Comparison of ENCODE assay signal across 8 cellular contexts in the genomic region with DNA sequence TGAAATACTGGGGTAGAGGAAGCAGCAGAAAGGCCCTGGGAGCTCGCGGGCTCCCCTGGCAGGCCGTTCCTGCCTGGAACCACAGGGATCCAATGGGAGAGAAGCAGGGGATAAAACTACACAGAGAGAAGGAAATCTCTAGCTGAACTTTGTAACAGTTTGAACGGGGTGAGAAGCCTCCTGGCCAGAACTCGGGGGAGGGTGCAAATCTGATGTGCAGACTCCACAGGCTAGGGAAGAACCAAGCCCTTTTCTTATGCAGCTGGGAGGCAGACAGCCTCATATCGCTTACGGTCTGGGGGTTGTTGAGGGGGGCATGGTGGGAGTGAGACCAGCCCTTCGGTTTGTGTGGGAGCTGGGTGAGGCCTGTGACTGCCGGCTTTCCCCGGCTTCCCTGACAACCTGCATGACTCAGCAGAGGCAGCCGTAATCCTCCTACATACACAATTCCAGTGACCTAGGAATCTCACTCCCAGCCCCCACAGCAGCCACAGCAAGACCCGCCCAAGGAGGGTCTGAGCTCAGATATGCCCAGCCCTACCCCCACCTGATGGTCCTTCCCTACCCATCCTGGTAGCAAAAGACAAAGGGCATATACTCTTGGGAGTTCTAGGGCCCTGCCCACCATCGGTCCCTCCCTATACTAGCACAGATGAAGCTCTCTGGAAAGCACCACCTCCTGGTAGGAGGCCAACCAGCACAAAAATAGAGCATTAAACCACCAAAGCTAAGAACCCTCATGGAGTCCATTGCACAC.
DNase-seq lines count a peak whose midpoint lies in the region; ATAC-seq and TF ChIP-seq lines count a peak whose summit lies in the region.
"Had no signal": no experiment of that assay in that cellular context is flagged by ENCODE, and none has a peak within 500 bp of the region (broad histone marks: within the 10 kb centered on the region; RNA-seq: fewer than 3 reads in every experiment).

No MANE protein-coding gene starts in this region.

- H3K9me3 ChIP-seq in PC-9 (ENCODE audit: insufficient read depth, low read depth) (no peaks in the 10 kb centered on the region), aorta (ENCODE audit: control insufficient read depth, low read length) (no peaks in the 10 kb centered on the region), A673 (ENCODE audit: low read depth, low read length, poor library complexity, severe bottlenecking) (no peaks in the 10 kb centered on the region)

- peak; percentile 71 to 73 for DNase-seq in PC-9
- DNase-seq in fibroblast of mammary gland (ENCODE audit: low read depth), result peak; percentile 87
- peak; percentile 77 for DNase-seq in myocyte (ENCODE audit: low read depth)
- DNase-seq in aorta, result peak in 1 of 2 donors; percentile 64
- DNase-seq in epidermal melanocyte (ENCODE audit: insufficient read length, low spot score), result no peak
- DNase-seq in A673 (ENCODE audit: low spot score), result no peak
- DNase-seq: midbrain had no signal

- no peak; the same call in 1 of the 2 replicates for TF ChIP-seq CTCF in PC-9 (conservative IDR thresholded peaks at IDR 0.05)
- TF ChIP-seq CTCF in fibroblast of mammary gland (conservative IDR thresholded peaks at IDR 0.05; ENCODE audit: control insufficient read depth, insufficient read depth, low read depth, low read length), result peak; percentile 44
- TF ChIP-seq CTCF in A673 (conservative IDR thresholded peaks at IDR 0.05; ENCODE audit: low read depth, low read length), result no peak

- BruUV-seq in PC-9 (replicated peaks; lab: Mats Ljungman, UMichigan) (TSS peak; percentile 89), A673 (replicated peaks; lab: Mats Ljungman, UMichigan) (no TSS peak)

- no peaks in the 10 kb centered on the region for H3K79me2 ChIP-seq in PC-9 (ENCODE audit: low read depth)

- peak overlapping the region; percentile 77 for H3K4me2 ChIP-seq in PC-9

- no peaks in the 10 kb centered on the region for H3K9me2 ChIP-seq in PC-9 (ENCODE audit: insufficient read depth)

- WGBS in aorta, 2 donors, result 15 to 51% methylated on average over 13 of the region's 13 CpGs

- H3K4me3 ChIP-seq in PC-9 (peak overlapping the region; percentile 48; the same call in 1 of the 2 replicates), fibroblast of mammary gland (ENCODE audit: control insufficient read depth, low read depth, low read length) (peak overlapping the region; percentile 20), aorta (ENCODE audit: low read length in 2 of 2) (no peak overlapping the region), A673 (ENCODE audit: low read depth, low read length, poor library complexity, severe bottlenecking) (no peak overlapping the region)

- peak; percentile 36 for ATAC-seq in aorta (ENCODE audit: low FRiP score)
- ATAC-seq in GM18867 (IDR thresholded peaks at IDR 0.05; ENCODE audit: unreplicated experiment), result no peak

- peaks cover 11% of the 10 kb centered on the region; the same call in 1 of the 2 replicates for H3F3A ChIP-seq in PC-9 (ENCODE audit: insufficient read depth, low read depth)

- H3K27ac ChIP-seq in PC-9 (peak overlapping the region; percentile 87), aorta (ENCODE audit: low read depth in 1 of 2, low read length in 2 of 2) (peak overlapping the region in 1 of 2 donors; percentile 25), A673 (ENCODE audit: low read depth, low read length, poor library complexity, severe bottlenecking) (no peak overlapping the region)

- H4K20me1 ChIP-seq in PC-9 (ENCODE audit: insufficient read depth), result no peaks in the 10 kb centered on the region

- intact Hi-C loops in PC-9 (cut with micrococcal nuclease; ENCODE audit: unreplicated experiment), result loop anchor here (2.0 kb wide), 1 partner anchor 260 kb away; the partner anchor contains the start of gene ERGIC2
- intact Hi-C loops in aorta (cut with DNase I), result loop anchor here in 1 of 2 donors (5.0 kb wide), 1 partner anchor 67 kb away; no protein-coding TSS in a partner anchor
- intact Hi-C loops in A673 (cut with micrococcal nuclease; ENCODE audit: unreplicated experiment), result no loop called here

- H3K27me3 ChIP-seq in PC-9 (ENCODE audit: insufficient read depth, low read depth), result no peaks in the 10 kb centered on the region
- H3K27me3 ChIP-seq in aorta (ENCODE audit: control insufficient read depth in 1 of 2, insufficient read depth in 2 of 2, low read length in 1 of 2), result no peaks in the 10 kb centered on the region
- H3K27me3 ChIP-seq in A673 (replicated peaks; ENCODE audit: insufficient read depth, low read depth, low read length, poor library complexity), result peaks cover 2% of the 10 kb centered on the region

- POLR2A ChIA-PET in PC-9 (lab: Charles Lee; ENCODE audit: unreplicated experiment), result interaction anchor here (0.6 to 0.7 kb wide), 3 partner anchors 111 to 1585 kb away, joined by 3 to 5 read pairs (median 3); partner anchors contain the start of gene ERGIC2
- POLR2A ChIA-PET in A673 (lab: Charles Lee; ENCODE audit: low non-redundant PET), result no interaction called here

- H3K4me1 ChIP-seq in PC-9 (replicated peaks; ENCODE audit: insufficient read depth) (peaks cover 19% of the 10 kb centered on the region), aorta (ENCODE audit: control insufficient read depth in 1 of 2, insufficient read depth in 2 of 2, low read length in 2 of 2) (no peaks in the 10 kb centered on the region), A673 (ENCODE audit: insufficient read depth, low read length, poor library complexity, severe bottlenecking) (no peaks in the 10 kb centered on the region)

- CTCF ChIA-PET in PC-9 (lab: Charles Lee), result interaction anchor here (0.7 kb wide), 1 partner anchor 76 kb away, joined by 3 read pairs; no protein-coding TSS in a partner anchor
- CTCF ChIA-PET in A673 (lab: Charles Lee), result no interaction called here

- H3K36me3 ChIP-seq in PC-9 (ENCODE audit: low read depth), result no peaks in the 10 kb centered on the region
- H3K36me3 ChIP-seq in aorta (ENCODE audit: control insufficient read depth in 1 of 2, insufficient read depth in 2 of 2, low read length in 1 of 2), result peaks cover 0 to 2% of the 10 kb centered on the region in 2 donors
- H3K36me3 ChIP-seq in A673 (ENCODE audit: insufficient read depth, low read length, poor library complexity, severe bottlenecking), result no peaks in the 10 kb centered on the region

- H2AFZ ChIP-seq in PC-9, result peak overlapping the region; percentile 75

Comparison
In these comparisons a context has a peak if more than half of its experiments do, and no peak if none do; other contexts are left out.
1. DNase-seq: peak in PC-9 (2 of 2), fibroblast of mammary gland (single experiment) and myocyte (single experiment); none in epidermal melanocyte (single experiment) and A673 (single experiment).
2. H3K4me3 ChIP-seq: peak in PC-9 (single experiment) and fibroblast of mammary gland (single experiment); none in aorta (0 of 2) and A673 (single experiment).